In the genomic region with DNA sequence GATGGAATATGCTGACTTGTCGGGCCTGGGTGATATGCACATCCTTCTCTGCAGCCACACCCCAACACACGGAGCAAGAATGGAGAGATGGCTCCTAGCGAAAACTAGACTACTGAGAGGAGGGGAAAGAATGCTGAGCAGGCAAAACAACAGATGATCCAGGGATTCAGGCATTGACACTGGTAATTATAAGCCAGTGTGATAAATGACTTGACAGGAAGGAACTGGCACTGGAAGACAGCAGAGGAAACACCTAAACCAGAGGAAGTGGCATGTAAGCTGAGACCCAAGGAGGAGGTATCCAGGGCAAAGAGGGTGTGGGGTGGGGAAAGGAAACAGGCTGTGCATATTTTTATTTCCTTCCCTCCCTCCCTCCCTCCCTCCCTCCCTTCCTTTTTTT, we compare ENCODE assay signal across 8 cellular contexts. TPM values are rescaled to one million over a fixed set of nuclear protein-coding genes. Genes with fewer than 3 reads are reported as not detected.
DNase-seq lines count a peak whose midpoint lies in the region; ATAC-seq and TF ChIP-seq lines count a peak whose summit lies in the region.

No MANE protein-coding gene starts in this region.

- intact Hi-C loops in PC-3 (cut with micrococcal nuclease) (no loop called here), upper lobe of right lung (cut with DNase I) (no loop called here)

- H3K27ac ChIP-seq in PC-3 (ENCODE audit: low read length): no peak overlapping the region
- H3K27ac ChIP-seq in upper lobe of right lung: peak overlapping the region; percentile 3

- no peaks in the 10 kb centered on the region for H3K79me2 ChIP-seq in PC-3 (ENCODE audit: low read length)

- peak; percentile 71 for ATAC-seq in PC-3
- ATAC-seq in upper lobe of right lung: peak; percentile 40
- ATAC-seq in HG02870 (IDR thresholded peaks at IDR 0.05; ENCODE audit: unreplicated experiment): no peak

- no peak for TF ChIP-seq CTCF in PC-3 (conservative IDR thresholded peaks at IDR 0.05; ENCODE audit: low read depth, low read length)
- TF ChIP-seq CTCF in upper lobe of right lung (IDR thresholded peaks at IDR 0.05): no peak

- H3K36me3 ChIP-seq in PC-3 (ENCODE audit: low read depth, low read length) (no peaks in the 10 kb centered on the region), upper lobe of right lung (no peaks in the 10 kb centered on the region), HAP-1 (replicated peaks) (no peaks in the 10 kb centered on the region)

- H3K4me1 ChIP-seq in PC-3 (ENCODE audit: insufficient read depth, low read length) (peaks cover 6% of the 10 kb centered on the region), upper lobe of right lung (peaks cover 12% of the 10 kb centered on the region), HAP-1 (no peaks in the 10 kb centered on the region)

- CTCF ChIA-PET in PC-3 (lab: Charles Lee): interaction anchor here (0.7 kb wide), 2 partner anchors 22 to 31 kb away, joined by 4 to 8 read pairs; no protein-coding TSS in a partner anchor

- BruUV-seq in PC-3 (replicated peaks; lab: Mats Ljungman, UMichigan): no TSS peak

- H3F3A ChIP-seq in PC-3 (ENCODE audit: low read length, unreplicated experiment): no peaks in the 10 kb centered on the region

- H3K27me3 ChIP-seq in PC-3 (ENCODE audit: low read length) (no peaks in the 10 kb centered on the region), upper lobe of right lung (no peaks in the 10 kb centered on the region), HAP-1 (ENCODE audit: low read depth) (no peaks in the 10 kb centered on the region)

- H2AFZ ChIP-seq in PC-3 (ENCODE audit: low read length): 0 out of 2 replicates have a peak overlapping the region, but pooled peaks have one; percentile 48

- DNase-seq in stimulated activated CD4-positive, alpha-beta T cell treated with anti-CD3 and anti-CD28 coated beads, Interleukin-15, amount 100 ng/mL, for 24 hours: peak; percentile 16
- no peak for DNase-seq in stimulated activated CD4-positive, alpha-beta T cell treated with anti-CD3 and anti-CD28 coated beads, Interleukin-1b, Interleukin-23, amount 100 ng/mL, for 48 hours
- peak; percentile 33 for DNase-seq in PC-3
- peak; percentile 69 for DNase-seq in central memory CD4-positive, alpha-beta T cell
- DNase-seq in upper lobe of right lung: no peak
- DNase-seq in HAP-1 (ENCODE audit: low spot score in 2 of 2): no peak
- DNase-seq in NCI-H226: no peak

- in situ Hi-C loops in HAP-1 (cut with MboI; ENCODE audit: low sequenced_read_pairs): no loop called here

- no peaks in the 10 kb centered on the region for H4K20me1 ChIP-seq in PC-3 (ENCODE audit: low read length)

- H3K9ac ChIP-seq in PC-3 (ENCODE audit: low read length): no peak overlapping the region

- H3K9me2 ChIP-seq in PC-3 (replicated peaks; ENCODE audit: low read length): no peaks in the 10 kb centered on the region

- H3K4me3 ChIP-seq in PC-3 (ENCODE audit: low read length) (no peak overlapping the region), upper lobe of right lung (no peak overlapping the region), HAP-1 (no peak overlapping the region)

- POLR2A ChIA-PET in PC-3 (lab: Charles Lee; ENCODE audit: unreplicated experiment): interaction anchor here (0.6 kb wide), 1 partner anchor 85 kb away, joined by 10 read pairs; no protein-coding TSS in a partner anchor

- no peak overlapping the region for H3K4me2 ChIP-seq in PC-3 (ENCODE audit: low read length)

- H3K9me3 ChIP-seq in PC-3 (ENCODE audit: low read length) (no peaks in the 10 kb centered on the region), upper lobe of right lung (no peaks in the 10 kb centered on the region), HAP-1 (no peaks in the 10 kb centered on the region)

RNA-seq across cellular contexts. Expression of gene KHDRBS1, which starts 31.7 kb away (rescaled TPM):
- 86.7 and 114 TPM in 2 replicates for total RNA-seq in PC-3 (2014; rRNA removed)
- 81.7 TPM for total RNA-seq in upper lobe of right lung

RNA-seq across cellular contexts. Expression of gene PTP4A2, which starts 43.8 kb away (rescaled TPM):
- total RNA-seq in PC-3 (2014; rRNA removed) (335 and 340 TPM in 2 replicates), upper lobe of right lung (244 TPM)

Comparison
In these comparisons a context has a peak if more than half of its experiments do, and no peak if none do; other contexts are left out.
1. DNase-seq: peak in stimulated activated CD4-positive, alpha-beta T cell treated with anti-CD3 and anti-CD28 coated beads, Interleukin-15, amount 100 ng/mL, for 24 hours (single experiment), PC-3 (single experiment) and central memory CD4-positive, alpha-beta T cell (single experiment); none in stimulated activated CD4-positive, alpha-beta T cell treated with anti-CD3 and anti-CD28 coated beads, Interleukin-1b, Interleukin-23, amount 100 ng/mL, for 48 hours (single experiment), upper lobe of right lung (single experiment), HAP-1 (0 of 2) and NCI-H226 (single experiment).